24 cellular contexts compared by ENCODE assay signal in the genomic region with DNA sequence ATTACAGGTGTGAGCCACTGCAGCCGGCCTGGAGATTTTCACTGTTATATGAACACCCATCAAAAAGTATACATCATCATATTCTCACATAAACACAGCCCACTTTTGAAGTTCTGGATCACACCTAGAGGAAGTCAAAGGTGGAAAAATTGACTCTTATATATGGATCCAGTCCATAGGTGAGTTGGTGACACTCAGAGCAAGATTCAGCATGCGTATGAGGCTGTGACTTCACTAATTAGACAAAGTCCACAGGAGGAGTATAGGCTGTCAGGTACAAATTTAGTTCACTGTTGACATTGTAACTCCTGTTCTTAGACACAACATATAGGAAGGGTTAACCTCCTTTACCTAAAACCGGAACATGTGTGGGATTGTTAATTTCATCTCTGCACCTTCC. TPM values are rescaled to one million over a fixed set of nuclear protein-coding genes. Genes with fewer than 3 reads are reported as not detected.
DNase-seq lines count a peak whose midpoint lies in the region; ATAC-seq and TF ChIP-seq lines count a peak whose summit lies in the region.
"Had no signal": no experiment of that assay in that cellular context is flagged by ENCODE, and none has a peak within 500 bp of the region (broad histone marks: within the 10 kb centered on the region; RNA-seq: fewer than 3 reads in every experiment).

No MANE protein-coding gene starts in this region.

- intact Hi-C loops in activated CD8-positive, alpha-beta T cell treated with anti-CD3 and anti-CD28 coated beads for 36 hours (cut with micrococcal nuclease) = no loop called here
- intact Hi-C loops in natural killer cell (cut with micrococcal nuclease) = no loop called here

- CTCF ChIA-PET in activated CD8-positive, alpha-beta T cell treated with anti-CD3 and anti-CD28 coated beads for 36 hours (lab: Charles Lee) = no interaction called here
- CTCF ChIA-PET in activated CD8-positive, alpha-beta T cell treated with anti-CD3 and anti-CD28 coated beads, Interleukin-2, amount 10 ng/mL, durations not matched to agents 7 days and 5 days (lab: Charles Lee) = no interaction called here

- H3K4me3 Mint-ChIP-seq in activated CD8-positive, alpha-beta T cell treated with anti-CD3 and anti-CD28 coated beads for 36 hours = no peak overlapping the region
- no peak overlapping the region for H3K4me3 Mint-ChIP-seq in activated CD8-positive, alpha-beta T cell treated with anti-CD3 and anti-CD28 coated beads, Interleukin-2, amount 10 ng/mL, durations not matched to agents 7 days and 5 days
- peak overlapping the region; percentile 34 for H3K4me3 Mint-ChIP-seq in natural killer cell treated with Interleukin-12 subunit alpha and Interleukin-12 subunit beta and Interleukin-15 and Interleukin-18, amount 100 ng/mL, for 72 hours
- no peak overlapping the region for H3K4me3 Mint-ChIP-seq in natural killer cell

- H3K9me3 Mint-ChIP-seq in activated CD8-positive, alpha-beta T cell treated with anti-CD3 and anti-CD28 coated beads for 36 hours = no peaks in the 10 kb centered on the region
- no peaks in the 10 kb centered on the region for H3K9me3 Mint-ChIP-seq in activated CD8-positive, alpha-beta T cell treated with anti-CD3 and anti-CD28 coated beads, Interleukin-2, amount 10 ng/mL, durations not matched to agents 7 days and 5 days (ENCODE audit: insufficient read depth)
- H3K9me3 Mint-ChIP-seq in natural killer cell treated with Interleukin-12 subunit alpha and Interleukin-12 subunit beta and Interleukin-15 and Interleukin-18, amount 100 ng/mL, for 72 hours = no peaks in the 10 kb centered on the region
- no peaks in the 10 kb centered on the region for H3K9me3 Mint-ChIP-seq in natural killer cell
- H3K9me3 Mint-ChIP-seq: CD8-positive, alpha-beta memory T cell had no signal

- H3K79me2 ChIP-seq in hepatocyte = no peaks in the 10 kb centered on the region

- no peaks in the 10 kb centered on the region for H3K9me2 ChIP-seq in hepatocyte (replicated peaks; ENCODE audit: insufficient read depth)

- no peak for TF ChIP-seq CTCF in activated CD8-positive, alpha-beta T cell treated with anti-CD3 and anti-CD28 coated beads for 36 hours (IDR thresholded peaks at IDR 0.05)
- TF ChIP-seq CTCF in natural killer cell (IDR thresholded peaks at IDR 0.05) (no peak), hepatocyte (IDR thresholded peaks at IDR 0.05; ENCODE audit: poor library complexity) (no peak)

- H3K4me3 ChIP-seq in hepatocyte (no peak overlapping the region), H7 (ENCODE audit: insufficient read depth, low read depth, low read length) (no peak overlapping the region)
- H3K4me3 ChIP-seq: SJCRH30 had no signal

- H3K27me3 Mint-ChIP-seq in activated CD8-positive, alpha-beta T cell treated with anti-CD3 and anti-CD28 coated beads for 36 hours = no peaks in the 10 kb centered on the region
- H3K27me3 Mint-ChIP-seq in activated CD8-positive, alpha-beta T cell treated with anti-CD3 and anti-CD28 coated beads, Interleukin-2, amount 10 ng/mL, durations not matched to agents 7 days and 5 days (ENCODE audit: low read depth) = no peaks in the 10 kb centered on the region
- H3K27me3 Mint-ChIP-seq in natural killer cell treated with Interleukin-12 subunit alpha and Interleukin-12 subunit beta and Interleukin-15 and Interleukin-18, amount 100 ng/mL, for 72 hours = no peaks in the 10 kb centered on the region
- H3K27me3 Mint-ChIP-seq in natural killer cell (ENCODE audit: low read depth in 2 of 2) = no peaks in the 10 kb centered on the region
- H3K27me3 Mint-ChIP-seq: CD8-positive, alpha-beta memory T cell had no signal

- 98% methylated on average over 3 of the region's 3 CpGs for WGBS in hepatocyte (ENCODE audit: low lambda C conversion rate, missing lambda C conversion rate)

- H3K9me3 ChIP-seq in hepatocyte (ENCODE audit: low read depth) = no peaks in the 10 kb centered on the region
- H3K9me3 ChIP-seq: SJCRH30 had no signal

- peaks cover 54% of the 10 kb centered on the region for H3K36me3 Mint-ChIP-seq in activated CD8-positive, alpha-beta T cell treated with anti-CD3 and anti-CD28 coated beads for 36 hours (ENCODE audit: low read depth)
- peaks cover 77% of the 10 kb centered on the region for H3K36me3 Mint-ChIP-seq in activated CD8-positive, alpha-beta T cell treated with anti-CD3 and anti-CD28 coated beads, Interleukin-2, amount 10 ng/mL, durations not matched to agents 7 days and 5 days (ENCODE audit: low read depth)
- peaks cover 56% of the 10 kb centered on the region for H3K36me3 Mint-ChIP-seq in natural killer cell treated with Interleukin-12 subunit alpha and Interleukin-12 subunit beta and Interleukin-15 and Interleukin-18, amount 100 ng/mL, for 72 hours
- peaks cover 15% of the 10 kb centered on the region for H3K36me3 Mint-ChIP-seq in natural killer cell

- no peak for ATAC-seq in activated CD8-positive, alpha-beta T cell treated with anti-CD3 and anti-CD28 coated beads for 36 hours
- no peak for ATAC-seq in activated CD8-positive, alpha-beta T cell treated with anti-CD3 and anti-CD28 coated beads, Interleukin-2, amount 10 ng/mL, durations not matched to agents 7 days and 5 days
- ATAC-seq in natural killer cell treated with Interleukin-12 subunit alpha and Interleukin-12 subunit beta and Interleukin-15 and Interleukin-18, amount 100 ng/mL, for 72 hours = no peak
- ATAC-seq in natural killer cell = no peak
- ATAC-seq: HCT116, Panc1 had no signal

- POLR2A ChIA-PET in activated CD8-positive, alpha-beta T cell treated with anti-CD3 and anti-CD28 coated beads for 36 hours (lab: Charles Lee) = no interaction called here
- POLR2A ChIA-PET in activated CD8-positive, alpha-beta T cell treated with anti-CD3 and anti-CD28 coated beads, Interleukin-2, amount 10 ng/mL, durations not matched to agents 7 days and 5 days (lab: Charles Lee) = no interaction called here

- H3K27ac Mint-ChIP-seq in activated CD8-positive, alpha-beta T cell treated with anti-CD3 and anti-CD28 coated beads for 36 hours = peak overlapping the region; percentile 23
- H3K27ac Mint-ChIP-seq in activated CD8-positive, alpha-beta T cell treated with anti-CD3 and anti-CD28 coated beads, Interleukin-2, amount 10 ng/mL, durations not matched to agents 7 days and 5 days = no peak overlapping the region
- peak overlapping the region; percentile 19 to 41 for H3K27ac Mint-ChIP-seq in natural killer cell treated with Interleukin-12 subunit alpha and Interleukin-12 subunit beta and Interleukin-15 and Interleukin-18, amount 100 ng/mL, for 72 hours
- peak overlapping the region in 1 of 2 donors; percentile 77 for H3K27ac Mint-ChIP-seq in natural killer cell

- no peaks in the 10 kb centered on the region for H4K20me1 ChIP-seq in hepatocyte (ENCODE audit: insufficient read depth, poor library complexity, severe bottlenecking)

- no peak overlapping the region for H2AFZ ChIP-seq in hepatocyte

- no peak overlapping the region for H3K4me2 ChIP-seq in hepatocyte
- H3K4me2 ChIP-seq: KMS-11 had no signal

- H3K36me3 ChIP-seq in hepatocyte (replicated peaks; ENCODE audit: insufficient read depth, low read depth) (no peaks in the 10 kb centered on the region), H7 (replicated peaks; ENCODE audit: control insufficient read depth, insufficient read depth, low read length) (peaks cover 40% of the 10 kb centered on the region)

- H3K27ac ChIP-seq in hepatocyte = peak overlapping the region; percentile 86
- H3K27ac ChIP-seq: KMS-11, SJCRH30 had no signal

- DNase-seq in activated CD8-positive, alpha-beta T cell treated with anti-CD3 and anti-CD28 coated beads for 36 hours = no peak
- DNase-seq in activated CD8-positive, alpha-beta T cell treated with anti-CD3 and anti-CD28 coated beads, Interleukin-2, amount 10 ng/mL, durations not matched to agents 7 days and 5 days = no peak
- DNase-seq in natural killer cell treated with Interleukin-12 subunit alpha and Interleukin-12 subunit beta and Interleukin-15 and Interleukin-18, amount 100 ng/mL, for 72 hours (ENCODE audit: low spot score) = no peak
- DNase-seq in natural killer cell = no peak
- no peak for DNase-seq in hepatocyte (ENCODE audit: low spot score)
- no peak for DNase-seq in epidermal melanocyte (ENCODE audit: insufficient read length, low spot score)
- no peak for DNase-seq in DMS114 treated with DMSO at 0.1 percent for 48 hours (lab: John Stamatoyannopoulos, UW; ENCODE audit: unreplicated experiment)
- no peak for DNase-seq in H7
- DNase-seq: 8988T; Calu3; CD8-positive, alpha-beta memory T cell; GDM1; GOT3; IMR-90; NCI-H1105; NCI-H146; NCI-H2029; NCI-H226; NCI-H510A treated with DMSO at 0.1 percent for 48 hours; NCI-H748 treated with DMSO at 0.1 percent for 48 hours; SJCRH30 had no signal

- peaks cover 15% of the 10 kb centered on the region for H3K4me1 Mint-ChIP-seq in activated CD8-positive, alpha-beta T cell treated with anti-CD3 and anti-CD28 coated beads for 36 hours (ENCODE audit: low read depth)
- H3K4me1 Mint-ChIP-seq in activated CD8-positive, alpha-beta T cell treated with anti-CD3 and anti-CD28 coated beads, Interleukin-2, amount 10 ng/mL, durations not matched to agents 7 days and 5 days (ENCODE audit: low read depth) = peaks cover 8% of the 10 kb centered on the region
- peaks cover 51 to 63% of the 10 kb centered on the region in 2 donors for H3K4me1 Mint-ChIP-seq in natural killer cell treated with Interleukin-12 subunit alpha and Interleukin-12 subunit beta and Interleukin-15 and Interleukin-18, amount 100 ng/mL, for 72 hours (ENCODE audit: low read depth in 2 of 2)
- H3K4me1 Mint-ChIP-seq in natural killer cell = peaks cover 20 to 58% of the 10 kb centered on the region in 2 donors

- H3K27me3 ChIP-seq in hepatocyte (no peaks in the 10 kb centered on the region), H7 (ENCODE audit: control insufficient read depth, insufficient read depth, low read length) (no peaks in the 10 kb centered on the region)
- H3K27me3 ChIP-seq: SJCRH30 had no signal

- H3K4me1 ChIP-seq in hepatocyte (ENCODE audit: insufficient read depth) = peaks cover 6% of the 10 kb centered on the region

RNA-seq across cellular contexts. Expression of a gene that starts 31.4 kb away (rescaled TPM):
- total RNA-seq in activated CD8-positive, alpha-beta T cell treated with anti-CD3 and anti-CD28 coated beads for 36 hours = 10 to 100 TPM in 1 of 2 experiments, 1 to 10 TPM in 1; 9.7 to 10.0 TPM
- total RNA-seq in activated CD8-positive, alpha-beta T cell treated with anti-CD3 and anti-CD28 coated beads, Interleukin-2, amount 10 ng/mL, durations not matched to agents 7 days and 5 days = 10 to 100 TPM; 13.0 to 13.1 TPM
- total RNA-seq in natural killer cell treated with Interleukin-12 subunit alpha and Interleukin-12 subunit beta and Interleukin-15 and Interleukin-18, amount 100 ng/mL, for 72 hours = 10 to 100 TPM; 10.5 to 13.4 TPM
- total RNA-seq in natural killer cell (10 to 100 TPM; 16.7 to 20.5 (median 19.8) TPM), hepatocyte (30.1 and 33.8 TPM in 2 replicates)
- 8.5 and 9.3 TPM in 2 replicates for polyA plus RNA-seq in hepatocyte
- total RNA-seq in H7 (2014; rRNA removed; shearing (Covaris generic)) = 21.8 and 37.5 TPM in 2 replicates
